1 cellular context compared by ENCODE assay signal in the genomic region with DNA sequence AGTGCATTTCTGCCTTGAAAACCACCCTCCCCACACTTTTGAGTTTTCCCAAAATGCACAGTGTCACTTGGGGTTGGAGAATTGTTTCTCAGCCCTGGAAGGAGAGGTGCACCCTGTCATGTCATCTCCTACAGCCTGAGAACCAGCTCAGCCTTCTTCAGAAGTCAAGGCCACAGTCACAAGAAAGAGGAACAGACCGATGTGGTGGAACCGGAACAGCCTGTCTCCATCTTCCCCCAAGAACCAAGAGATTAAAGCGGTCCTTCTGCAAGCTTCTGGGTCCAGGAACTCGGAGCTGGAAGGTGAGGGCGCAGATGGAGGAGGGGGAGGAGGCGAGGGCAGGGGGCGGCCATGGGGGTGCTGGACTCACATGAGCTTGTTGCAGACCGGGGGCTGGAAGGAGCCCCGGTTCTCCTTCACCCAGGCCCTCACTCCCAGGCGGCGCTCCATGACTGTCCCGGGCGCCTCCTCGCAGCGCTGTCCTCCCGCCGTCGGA.
TF ChIP-seq lines count a peak whose summit lies in the region.

No MANE protein-coding gene starts in this region.

TF ChIP-seq in liver, 16 proteins besides CTCF, POLR2A, EP300 and RAD21 (continued from another document):
- TF ChIP-seq, protein P1, sequence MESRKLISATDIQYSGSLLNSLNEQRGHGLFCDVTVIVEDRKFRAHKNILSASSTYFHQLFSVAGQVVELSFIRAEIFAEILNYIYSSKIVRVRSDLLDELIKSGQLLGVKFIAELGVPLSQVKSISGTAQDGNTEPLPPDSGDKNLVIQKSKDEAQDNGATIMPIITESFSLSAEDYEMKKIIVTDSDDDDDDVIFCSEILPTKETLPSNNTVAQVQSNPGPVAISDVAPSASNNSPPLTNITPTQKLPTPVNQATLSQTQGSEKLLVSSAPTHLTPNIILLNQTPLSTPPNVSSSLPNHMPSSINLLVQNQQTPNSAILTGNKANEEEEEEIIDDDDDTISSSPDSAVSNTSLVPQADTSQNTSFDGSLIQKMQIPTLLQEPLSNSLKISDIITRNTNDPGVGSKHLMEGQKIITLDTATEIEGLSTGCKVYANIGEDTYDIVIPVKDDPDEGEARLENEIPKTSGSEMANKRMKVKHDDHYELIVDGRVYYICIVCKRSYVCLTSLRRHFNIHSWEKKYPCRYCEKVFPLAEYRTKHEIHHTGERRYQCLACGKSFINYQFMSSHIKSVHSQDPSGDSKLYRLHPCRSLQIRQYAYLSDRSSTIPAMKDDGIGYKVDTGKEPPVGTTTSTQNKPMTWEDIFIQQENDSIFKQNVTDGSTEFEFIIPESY (IDR thresholded peaks at IDR 0.05): no peak
- TF ChIP-seq FOXA1 (IDR thresholded peaks at IDR 0.05): no peak
TF ChIP-seq in liver: peak in this region for 0.
